In the genomic region with DNA sequence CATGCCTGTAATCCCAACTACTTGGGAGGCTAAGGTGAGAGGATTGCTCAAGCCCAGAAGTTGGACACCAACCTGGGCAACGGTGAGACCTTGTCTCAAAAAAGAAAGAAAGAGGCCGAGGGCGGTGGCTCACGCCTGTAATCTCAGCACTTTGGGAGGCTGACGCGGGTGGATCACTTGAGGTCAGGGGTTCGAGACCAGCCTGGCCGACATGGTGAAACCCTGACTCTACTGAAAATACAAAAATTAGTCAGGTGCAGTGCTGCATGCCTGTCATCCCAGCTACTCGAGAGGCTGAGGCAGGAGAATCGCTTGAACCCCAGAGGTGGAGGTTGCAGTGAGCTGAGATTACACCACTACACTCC, we compare ENCODE assay signal across 1 cellular context. TPM values are rescaled to one million over a fixed set of nuclear protein-coding genes. Genes with fewer than 3 reads are reported as not detected.
"Had no signal": no experiment of that assay in that cellular context is flagged by ENCODE, and none has a peak within 500 bp of the region (broad histone marks: within the 10 kb centered on the region; RNA-seq: fewer than 3 reads in every experiment).

No MANE protein-coding gene starts in this region.

RNA-seq across cellular contexts. Expression of gene SPATA25, which starts 13.3 kb away (rescaled TPM):
- total RNA-seq: GM23248 had no signal
- polyA plus RNA-seq: GM23248 had no signal
